11 cellular contexts compared by ENCODE assay signal in the genomic region with DNA sequence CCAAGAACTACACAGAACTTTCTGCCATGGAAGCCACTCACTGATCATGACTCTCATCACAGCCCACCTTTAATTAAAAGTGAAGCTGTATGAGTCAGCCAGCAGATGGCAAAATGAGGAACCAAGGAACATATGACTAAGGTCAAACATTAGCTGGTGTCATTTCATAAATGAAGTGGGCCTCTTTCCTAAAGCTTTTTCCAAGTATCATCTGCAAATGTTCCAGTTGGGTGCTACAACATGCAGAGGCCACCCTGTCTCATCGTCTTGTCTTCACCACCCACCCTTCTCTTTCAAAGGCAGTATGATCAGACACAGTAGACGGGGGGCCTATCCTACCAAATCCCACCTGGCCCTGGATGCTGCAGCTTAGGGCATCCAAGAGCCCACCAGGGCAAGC. TPM values are rescaled to one million over a fixed set of nuclear protein-coding genes. Genes with fewer than 3 reads are reported as not detected.
DNase-seq lines count a peak whose midpoint lies in the region; ATAC-seq and TF ChIP-seq lines count a peak whose summit lies in the region.
"Had no signal": no experiment of that assay in that cellular context is flagged by ENCODE, and none has a peak within 500 bp of the region (broad histone marks: within the 10 kb centered on the region; RNA-seq: fewer than 3 reads in every experiment).

No MANE protein-coding gene starts in this region.

- H3K4me3 Mint-ChIP-seq in central memory CD8-positive, alpha-beta T cell = no peak overlapping the region

- TF ChIP-seq CTCF in GM13977 (IDR thresholded peaks at IDR 0.05; ENCODE audit: extremely low read depth, insufficient read depth, missing control alignments) (no peak), ascending aorta (IDR thresholded peaks at IDR 0.05) (no peak)

- H3K36me3 ChIP-seq in ascending aorta = no peaks in the 10 kb centered on the region

- no peaks in the 10 kb centered on the region for H3K27me3 Mint-ChIP-seq in central memory CD8-positive, alpha-beta T cell

- in situ Hi-C loops in GM13977 (cut with MboI; ENCODE audit: low pct_unique_long_range_greater_than_20kb, low sequenced_read_pairs, unreplicated experiment) = no loop called here

- peak; percentile 68 for ATAC-seq in GM18517 (IDR thresholded peaks at IDR 0.05; ENCODE audit: unreplicated experiment)
- ATAC-seq in GM21526 (IDR thresholded peaks at IDR 0.05; ENCODE audit: low FRiP score, unreplicated experiment) = peak; percentile 56
- peak; percentile 66 for ATAC-seq in HG03520 (IDR thresholded peaks at IDR 0.05; ENCODE audit: unreplicated experiment)
- no peak for ATAC-seq in central memory CD8-positive, alpha-beta T cell (replicated peaks; ENCODE audit: extremely low read depth, poor library complexity, severe bottlenecking)

- no peak for DNase-seq in central memory CD8-positive, alpha-beta T cell (ENCODE audit: low spot score in 2 of 2)
- DNase-seq in activated effector memory CD4-positive, alpha-beta T cell treated with anti-CD3 and anti-CD28 coated beads, Interleukin-2, amount 50 U/mL, for 16 hours = no peak
- no peak for DNase-seq in GM13977 (ENCODE audit: low spot score)
- DNase-seq in cardiac septum (ENCODE audit: low spot score) = no peak
- no peak for DNase-seq in ascending aorta (ENCODE audit: low spot score in 2 of 2)
- DNase-seq: T-helper 2 cell had no signal

- no peak overlapping the region for H3K4me3 ChIP-seq in ascending aorta

- no peaks in the 10 kb centered on the region for H3K9me3 ChIP-seq in ascending aorta

- no peaks in the 10 kb centered on the region for H3K9me3 Mint-ChIP-seq in central memory CD8-positive, alpha-beta T cell

- H3K4me1 ChIP-seq in ascending aorta = no peaks in the 10 kb centered on the region

- intact Hi-C loops in cardiac septum (cut with DNase I) (no loop called here), ascending aorta (cut with DNase I) (no loop called here)

- peaks cover 5% of the 10 kb centered on the region for H3K4me1 Mint-ChIP-seq in central memory CD8-positive, alpha-beta T cell

- H3K27ac ChIP-seq in ascending aorta = no peak overlapping the region

- peaks cover 14% of the 10 kb centered on the region for H3K36me3 Mint-ChIP-seq in central memory CD8-positive, alpha-beta T cell (ENCODE audit: insufficient read depth)

- H3K27ac Mint-ChIP-seq in central memory CD8-positive, alpha-beta T cell (ENCODE audit: low read depth) = peak overlapping the region; percentile 8

- H3K27me3 ChIP-seq in ascending aorta = no peaks in the 10 kb centered on the region

RNA-seq across cellular contexts. Expression of a gene that starts 9.2 kb away (rescaled TPM):
- total RNA-seq in cardiac septum = 27.4 TPM
- total RNA-seq in ascending aorta = 5.6 TPM

RNA-seq across cellular contexts. Expression of a gene that starts 18.1 kb away (rescaled TPM):
- total RNA-seq in cardiac septum (0.59 TPM), ascending aorta (not detected)
- total RNA-seq: G401, urinary bladder had no signal

RNA-seq across cellular contexts. Expression of a gene that starts 26.5 kb away (rescaled TPM):
- 87.6 TPM for total RNA-seq in cardiac septum
- 82.7 TPM for total RNA-seq in ascending aorta

RNA-seq across cellular contexts. Expression of a gene that starts 55.7 kb away (rescaled TPM):
- total RNA-seq in cardiac septum (not detected), ascending aorta (not detected)
- total RNA-seq: G401, urinary bladder had no signal
